Comparison of ENCODE assay signal across 8 cellular contexts in genomic region chr3:146503459-146504202, GRCh38.
DNase-seq lines count a peak whose midpoint lies in the region; ATAC-seq and TF ChIP-seq lines count a peak whose summit lies in the region.

No MANE protein-coding gene starts in this region.

- no peak overlapping the region for H3K4me3 ChIP-seq in fibroblast of pulmonary artery (replicated peaks; ENCODE audit: low read depth, low read length)

- DNase-seq in AG20443 (ENCODE audit: low spot score) (peak; percentile 58), OCI-M1 (lab: John Stamatoyannopoulos, UW) (peak; percentile 24), fibroblast of pulmonary artery (ENCODE audit: low read depth) (peak; percentile 90), activated gamma-delta T cell treated with Interleukin-2 at 50 U/mL for 16 hours (no peak), NCI-H1092 (lab: John Stamatoyannopoulos, UW) (no peak)
- DNase-seq in central memory CD4-positive, alpha-beta T cell = no peak

- no peak for TF ChIP-seq CTCF in fibroblast of pulmonary artery (IDR thresholded peaks at IDR 0.05; ENCODE audit: low read length, missing control alignments)

- ATAC-seq in GM19035 (IDR thresholded peaks at IDR 0.05; ENCODE audit: unreplicated experiment) (peak; percentile 99), HG03095 (IDR thresholded peaks at IDR 0.05; ENCODE audit: unreplicated experiment) (peak; percentile 98)

Comparison
In these comparisons a context has a peak if more than half of its experiments do, and no peak if none do; other contexts are left out.
1. DNase-seq: peak in AG20443 (single experiment), OCI-M1 (single experiment) and fibroblast of pulmonary artery (single experiment); none in activated gamma-delta T cell treated with Interleukin-2 at 50 U/mL for 16 hours (single experiment), NCI-H1092 (single experiment) and central memory CD4-positive, alpha-beta T cell (single experiment).